ENCODE assay signal across 9 cellular contexts in the genomic region with DNA sequence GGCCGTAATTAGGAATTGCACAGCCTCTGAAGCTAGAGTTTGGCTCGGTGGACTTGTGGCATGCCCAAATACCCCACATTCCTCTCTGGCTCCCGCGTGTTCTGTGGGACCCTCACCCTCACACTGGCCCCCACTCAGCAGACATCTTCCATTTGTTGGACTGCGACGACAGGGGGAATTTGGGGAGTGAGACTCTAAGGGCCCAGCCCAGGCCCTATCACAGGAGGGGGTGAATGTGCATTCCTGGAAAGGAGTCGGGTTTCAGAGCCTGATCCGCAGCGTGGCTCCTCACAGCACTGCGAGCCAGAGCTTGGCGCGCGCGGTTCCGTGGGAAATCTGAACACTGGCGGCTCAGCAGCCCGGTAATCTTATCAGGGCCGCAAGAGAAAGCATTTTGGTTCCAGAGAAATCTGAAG. TPM values are rescaled to one million over a fixed set of nuclear protein-coding genes. Genes with fewer than 3 reads are reported as not detected.
DNase-seq lines count a peak whose midpoint lies in the region; ATAC-seq and TF ChIP-seq lines count a peak whose summit lies in the region.
"Had no signal": no experiment of that assay in that cellular context is flagged by ENCODE, and none has a peak within 500 bp of the region (broad histone marks: within the 10 kb centered on the region; RNA-seq: fewer than 3 reads in every experiment).

No MANE protein-coding gene starts in this region.

- TF ChIP-seq POLR2A in GM19193 (IDR thresholded peaks at IDR 0.05; ENCODE audit: extremely low read depth, insufficient read depth, insufficient read length): peak; percentile 20

- no peaks in the 10 kb centered on the region for H3K9me3 ChIP-seq in neutrophil

- DNase-seq in NCI-H748 treated with DMSO at 0.1 percent for 48 hours (lab: John Stamatoyannopoulos, UW): peak; percentile 2
- peak; percentile 79 for DNase-seq in Right ventricle myocardium superior
- no peak for DNase-seq in kidney glomerular epithelial cell (lab: John Stamatoyannopoulos, UW)
- DNase-seq in putamen (ENCODE audit: low spot score): no peak
- no peak for DNase-seq in NCI-H226

- no peak for TF ChIP-seq CTCF in neutrophil (IDR thresholded peaks at IDR 0.05)

- H3K27ac ChIP-seq in neutrophil: peak overlapping the region; percentile 99

- H3K4me1 ChIP-seq in neutrophil (ENCODE audit: control insufficient read depth in 1 of 2, insufficient read depth in 1 of 2, low read depth in 1 of 2, low read length in 1 of 2): peaks cover 75 to 78% of the 10 kb centered on the region in 2 experiments

- intact Hi-C loops in Right ventricle myocardium superior (cut with DNase I): no loop called here

- no peaks in the 10 kb centered on the region for H3K27me3 ChIP-seq in neutrophil

- H3K36me3 ChIP-seq in neutrophil: peaks cover 50% of the 10 kb centered on the region

- peak; percentile 78 for ATAC-seq in Right ventricle myocardium superior (ENCODE audit: poor library complexity)
- no peak for ATAC-seq in HG03039 (IDR thresholded peaks at IDR 0.05; ENCODE audit: unreplicated experiment)

- no peak overlapping the region for H3K4me3 ChIP-seq in neutrophil (ENCODE audit: low read depth in 1 of 2, low read length in 1 of 2)

RNA-seq across cellular contexts. Expression of gene RCSD1, which starts 5.2 kb away (rescaled TPM):
- total RNA-seq in Right ventricle myocardium superior: 42.9 TPM
- total RNA-seq: HT-29 had no signal

Comparison
In these comparisons a context has a peak if more than half of its experiments do, and no peak if none do; other contexts are left out.
1. DNase-seq: peak in NCI-H748 treated with DMSO at 0.1 percent for 48 hours (single experiment) and Right ventricle myocardium superior (single experiment); none in kidney glomerular epithelial cell (single experiment), putamen (single experiment) and NCI-H226 (single experiment).